23 cellular contexts compared by ENCODE assay signal in the genomic region with DNA sequence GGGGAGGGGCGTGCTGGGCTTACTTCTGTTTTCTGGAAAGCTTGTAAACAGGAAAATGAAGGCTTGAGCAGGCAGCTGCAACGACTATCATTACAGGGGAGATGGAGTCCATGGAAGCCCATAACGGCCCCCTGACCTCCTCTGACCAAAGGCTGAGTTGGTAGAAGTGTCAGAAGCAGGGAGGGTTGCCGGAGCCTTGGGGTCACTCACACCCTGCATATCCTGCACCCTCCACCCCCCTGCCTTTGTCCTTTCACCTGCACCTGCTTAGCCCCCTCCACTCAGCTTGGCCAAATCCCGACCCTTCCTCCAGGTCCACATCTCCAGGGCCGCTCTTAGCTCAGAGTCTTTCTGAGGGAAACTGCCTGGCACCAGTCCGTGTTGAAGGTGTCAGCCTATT.
"Had no signal": no experiment of that assay in that cellular context is flagged by ENCODE, and none has a peak within 500 bp of the region (broad histone marks: within the 10 kb centered on the region; RNA-seq: fewer than 3 reads in every experiment).

No MANE protein-coding gene starts in this region.

- H3K27ac ChIP-seq: colonic mucosa, hepatocyte, parathyroid adenoma, right lobe of liver, suprapubic skin, transverse colon, vagina had no signal

- H3K4me3 ChIP-seq: colonic mucosa, hepatocyte, lung, mucosa of descending colon, right lobe of liver, suprapubic skin, transverse colon, vagina had no signal

- H3K4me1 ChIP-seq: colonic mucosa, parathyroid adenoma, right lobe of liver, suprapubic skin, transverse colon, vagina had no signal

- H3K9me3 ChIP-seq: colonic mucosa, mucosa of descending colon, right lobe of liver, suprapubic skin, transverse colon, vagina had no signal

- ATAC-seq: left lobe of liver; mucosa of descending colon; natural killer cell treated with Interleukin-12 subunit alpha and Interleukin-12 subunit beta and Interleukin-15 and Interleukin-18, amount 100 ng/mL, for 72 hours; right lobe of liver; stimulated activated naive CD8-positive, alpha-beta T cell treated with anti-CD3 and anti-CD28 coated beads, Interleukin-15, amount 100 ng/mL, for 72 hours had no signal

- DNase-seq: colonic mucosa; effector memory CD4-positive, alpha-beta T cell; erythroblast; head of caudate nucleus; kidney; mucosa of descending colon; naive B cell; right lobe of liver; small intestine; stimulated activated CD4-positive, alpha-beta T cell treated with anti-CD3 and anti-CD28 coated beads, Interleukin-12 subunit alpha, Interleukin-12 subunit beta, amount 100 ng/mL, for 4 hours; stimulated activated CD4-positive, alpha-beta T cell treated with anti-CD3 and anti-CD28 coated beads, Interleukin-1b, Interleukin-23, amount 100 ng/mL, for 48 hours; stimulated activated CD4-positive, alpha-beta T cell treated with anti-CD3 and anti-CD28 coated beads, Interleukin-4, amount 100 ng/mL, for 1 hour; stimulated activated CD8-positive, alpha-beta memory T cell treated with anti-CD3 and anti-CD28 coated beads, Interleukin-4, amount 100 ng/mL, for 48 hours; stimulated activated naive CD4-positive, alpha-beta T cell; stimulated activated naive CD8-positive, alpha-beta T cell treated with anti-CD3 and anti-CD28 coated beads, Interleukin-15, amount 100 ng/mL, for 72 hours; transverse colon had no signal

- H3K27me3 ChIP-seq: vagina had no signal

- H3K36me3 ChIP-seq: colonic mucosa, right lobe of liver, suprapubic skin, transverse colon, vagina had no signal
